Comparison of ENCODE assay signal across 31 cellular contexts in the genomic region with DNA sequence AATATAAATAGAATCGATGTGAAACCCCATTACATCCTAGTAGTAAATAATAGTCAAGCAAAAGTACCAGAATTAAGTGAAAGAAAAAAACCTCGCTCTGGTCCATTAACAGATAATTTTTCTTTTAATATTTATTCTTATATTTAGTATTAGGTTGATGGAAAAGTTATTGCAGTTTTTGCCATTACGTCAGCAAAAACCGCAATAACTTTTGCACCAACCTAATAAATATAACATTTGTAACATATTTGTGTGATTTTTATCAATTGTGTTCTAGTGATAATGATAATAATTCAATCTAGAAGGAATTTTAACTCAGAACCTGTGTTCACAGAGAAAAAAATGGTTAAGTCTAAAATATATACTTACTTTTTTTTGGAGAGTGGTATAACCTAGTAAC. TPM values are rescaled to one million over a fixed set of nuclear protein-coding genes. Genes with fewer than 3 reads are reported as not detected.
"Had no signal": no experiment of that assay in that cellular context is flagged by ENCODE, and none has a peak within 500 bp of the region (broad histone marks: within the 10 kb centered on the region; RNA-seq: fewer than 3 reads in every experiment).

No MANE protein-coding gene starts in this region.

- H3K4me3 Mint-ChIP-seq: dendritic cell treated with granulocyte-macrophage colony-stimulating factor and Interleukin-4, amounts not matched to agents 40 ng/mL and 50 ng/mL, for 4 days; effector memory CD8-positive, alpha-beta T cell; endodermal cell; mesothelial cell of epicardium; naive B cell; naive thymus-derived CD8-positive, alpha-beta T cell had no signal

- H3K4me1 ChIP-seq: colonic mucosa, esophagus squamous epithelium, gastrocnemius medialis, heart right ventricle, left lung, lower lobe of right lung had no signal

- H3K9me3 ChIP-seq: colonic mucosa, esophagus squamous epithelium, gastrocnemius medialis, heart right ventricle, left lung, lower lobe of right lung, mucosa of descending colon had no signal

- H3K4me1 Mint-ChIP-seq: mesothelial cell of epicardium; naive B cell; naive thymus-derived CD8-positive, alpha-beta T cell had no signal

- ATAC-seq: effector memory CD8-positive, alpha-beta T cell; esophagus mucosa; gastrocnemius medialis; heart right ventricle; left cardiac atrium; left lung; left ventricle myocardium superior; lower lobe of right lung; mucosa of descending colon; naive thymus-derived CD8-positive, alpha-beta T cell had no signal

- H3K27me3 ChIP-seq: colonic mucosa, esophagus squamous epithelium, gastrocnemius medialis, heart right ventricle, left lung had no signal

- FAIRE-seq: keratinocyte had no signal

- H3K4me3 ChIP-seq: colonic mucosa, esophagus squamous epithelium, gastrocnemius medialis, heart right ventricle, left lung, lower lobe of right lung, mucosa of descending colon had no signal

- DNase-seq: colonic mucosa; cortex of kidney; effector CD8-positive, alpha-beta T cell; effector memory CD8-positive, alpha-beta T cell; endodermal cell; erythroblast; esophagus squamous epithelium; foreskin fibroblast; foreskin melanocyte; gastrocnemius medialis; glutamatergic neuron; head of caudate nucleus; heart right ventricle; hippocampal formation; left cardiac atrium; left lung; left ventricle myocardium superior; lower lobe of right lung; mesenchymal stem cell; mucosa of descending colon; naive B cell; naive thymus-derived CD8-positive, alpha-beta T cell had no signal

- H3K27me3 Mint-ChIP-seq: effector memory CD8-positive, alpha-beta T cell had no signal

- H3K36me3 ChIP-seq: colonic mucosa, esophagus squamous epithelium, gastrocnemius medialis, heart right ventricle, left lung, lower lobe of right lung had no signal

- H3K27ac ChIP-seq: colonic mucosa, epithelial cell of prostate, esophagus squamous epithelium, gastrocnemius medialis, heart right ventricle, left lung, lower lobe of right lung had no signal

- H3K36me3 Mint-ChIP-seq: mesothelial cell of epicardium; naive B cell; naive thymus-derived CD8-positive, alpha-beta T cell had no signal

- H3K9me3 Mint-ChIP-seq: dendritic cell treated with granulocyte-macrophage colony-stimulating factor and Interleukin-4, amounts not matched to agents 40 ng/mL and 50 ng/mL, for 4 days; effector memory CD8-positive, alpha-beta T cell; endodermal cell; mesothelial cell of epicardium; naive B cell; naive thymus-derived CD8-positive, alpha-beta T cell had no signal

- H3K27ac Mint-ChIP-seq: dendritic cell treated with granulocyte-macrophage colony-stimulating factor and Interleukin-4, amounts not matched to agents 40 ng/mL and 50 ng/mL, for 4 days; effector memory CD8-positive, alpha-beta T cell; endodermal cell; mesothelial cell of epicardium; naive B cell; naive thymus-derived CD8-positive, alpha-beta T cell had no signal

RNA-seq across cellular contexts. Expression of a gene that starts 16.1 kb away (rescaled TPM):
- total RNA-seq: dermis microvascular lymphatic vessel endothelial cell; kidney epithelial cell; lung microvascular endothelial cell; myocyte; naive thymus-derived CD8-positive, alpha-beta T cell had no signal
- polyA plus RNA-seq: keratinocyte had no signal
